18 cellular contexts compared by ENCODE assay signal in the genomic region with DNA sequence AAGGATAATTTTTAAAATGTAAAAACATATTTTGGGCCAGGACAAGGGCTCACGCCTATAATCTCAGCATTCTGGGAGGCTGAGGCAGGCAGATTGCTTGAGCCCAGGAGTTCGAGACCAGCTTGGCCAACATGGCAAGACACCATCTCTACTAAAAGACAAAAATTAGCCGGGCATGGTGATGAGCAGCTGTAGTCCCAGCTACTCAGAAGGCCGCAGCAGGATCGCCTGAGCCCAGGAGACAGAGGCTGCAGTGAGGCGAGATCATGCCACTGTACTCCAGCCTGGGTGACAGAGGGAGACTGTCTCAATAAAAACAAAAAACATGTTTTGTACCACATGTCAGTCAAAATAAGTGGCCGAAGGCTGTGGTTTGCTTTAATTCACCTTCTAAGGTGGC.
A peak's percentile ranks its signal among the peaks of the same experiment; 100 is the strongest.
DNase-seq lines count a peak whose midpoint lies in the region; ATAC-seq and TF ChIP-seq lines count a peak whose summit lies in the region.
"Had no signal": no experiment of that assay in that cellular context is flagged by ENCODE, and none has a peak within 500 bp of the region (broad histone marks: within the 10 kb centered on the region; RNA-seq: fewer than 3 reads in every experiment).

No MANE protein-coding gene starts in this region.

- H3K36me3 Mint-ChIP-seq in activated CD8-positive, alpha-beta memory T cell treated with anti-CD3 and anti-CD28 coated beads, Interleukin-2, amount 10 ng/mL, durations not matched to agents 7 days and 5 days = peaks cover 5% of the 10 kb centered on the region
- H3K36me3 Mint-ChIP-seq: mesothelial cell of epicardium had no signal

- no peak overlapping the region for H2AFZ ChIP-seq in smooth muscle cell (ENCODE audit: low read depth)

- no peaks in the 10 kb centered on the region for H3K27me3 Mint-ChIP-seq in activated CD8-positive, alpha-beta memory T cell treated with anti-CD3 and anti-CD28 coated beads, Interleukin-2, amount 10 ng/mL, durations not matched to agents 7 days and 5 days

- 92% methylated on average over 7 of the region's 7 CpGs for WGBS in smooth muscle cell (ENCODE audit: low lambda C conversion rate)

- H3K27ac ChIP-seq in RWPE1 (peak overlapping the region; percentile 76), smooth muscle cell (ENCODE audit: low read depth) (peak overlapping the region; percentile 84)
- H3K27ac ChIP-seq: prostate gland had no signal

- H3K79me2 ChIP-seq in smooth muscle cell (ENCODE audit: low read depth) = peaks cover 37% of the 10 kb centered on the region

- H4K20me1 ChIP-seq in smooth muscle cell (ENCODE audit: low read depth) = no peaks in the 10 kb centered on the region

- DNase-seq in activated CD8-positive, alpha-beta memory T cell treated with anti-CD3 and anti-CD28 coated beads, Interleukin-2, amount 10 ng/mL, durations not matched to agents 7 days and 5 days = peak; percentile 23
- no peak for DNase-seq in activated CD8-positive, alpha-beta memory T cell treated with anti-CD3 and anti-CD28 coated beads, Interleukin-2, amount 50 U/mL, for 4 hours
- DNase-seq in RWPE1 (ENCODE audit: low spot score) (no peak), head of caudate nucleus (peak in 24 of 42 donors; percentile 1 to 40 (median 9)), smooth muscle cell (lab: John Stamatoyannopoulos, UW; ENCODE audit: unreplicated experiment) (no peak), HUDEP-2 (lab: John Stamatoyannopoulos, UW; ENCODE audit: unreplicated experiment in 76 of 76) (no peak), GDM1 (lab: John Stamatoyannopoulos, UW) (no peak)
- DNase-seq: activated CD4-positive, alpha-beta T cell treated with anti-CD3 and anti-CD28 coated beads, Interleukin-2, amount 10 ng/mL, durations not matched to agents 24 days and 14 days; activated naive CD4-positive, alpha-beta T cell treated with anti-CD3 and anti-CD28 coated beads for 36 hours; MM.1S; SHP77; stimulated activated CD4-positive, alpha-beta T cell treated with anti-CD3 and anti-CD28 coated beads, Interleukin-4, amount 100 ng/mL, for 4 hours; SW 1271 had no signal

- no peak overlapping the region for H3K9ac ChIP-seq in smooth muscle cell (ENCODE audit: low read depth)

- TF ChIP-seq CTCF in RWPE1 (conservative IDR thresholded peaks at IDR 0.05; ENCODE audit: low read depth) (no peak), smooth muscle cell (IDR thresholded peaks at IDR 0.05; ENCODE audit: borderline replicate concordance, insufficient read depth, poor library complexity, severe bottlenecking) (no peak)

- H3K4me3 Mint-ChIP-seq in activated CD8-positive, alpha-beta memory T cell treated with anti-CD3 and anti-CD28 coated beads, Interleukin-2, amount 10 ng/mL, durations not matched to agents 7 days and 5 days = no peak overlapping the region
- H3K4me3 Mint-ChIP-seq: activated CD4-positive, alpha-beta T cell treated with anti-CD3 and anti-CD28 coated beads, Interleukin-2, amount 10 ng/mL, durations not matched to agents 24 days and 14 days; activated naive CD4-positive, alpha-beta T cell treated with anti-CD3 and anti-CD28 coated beads for 36 hours; mesothelial cell of epicardium; neural crest cell had no signal

- no peak for ATAC-seq in activated CD8-positive, alpha-beta memory T cell treated with anti-CD3 and anti-CD28 coated beads, Interleukin-2, amount 10 ng/mL, durations not matched to agents 7 days and 5 days
- no peak for ATAC-seq in GM18519 (IDR thresholded peaks at IDR 0.05; ENCODE audit: low FRiP score, unreplicated experiment)

- peaks cover 31% of the 10 kb centered on the region for H3K4me1 ChIP-seq in smooth muscle cell (ENCODE audit: low read depth)
- H3K4me1 ChIP-seq: prostate gland had no signal

- peaks cover 12% of the 10 kb centered on the region for H3F3A ChIP-seq in smooth muscle cell (ENCODE audit: low read depth)

- H3K4me1 Mint-ChIP-seq in activated CD8-positive, alpha-beta memory T cell treated with anti-CD3 and anti-CD28 coated beads, Interleukin-2, amount 10 ng/mL, durations not matched to agents 7 days and 5 days = peaks cover 57% of the 10 kb centered on the region

- H3K27me3 ChIP-seq in smooth muscle cell (ENCODE audit: low read depth) = no peaks in the 10 kb centered on the region
- H3K27me3 ChIP-seq: ascending aorta had no signal

- no peak overlapping the region for H3K4me3 ChIP-seq in smooth muscle cell
- H3K4me3 ChIP-seq: ascending aorta, prostate gland had no signal

- no peaks in the 10 kb centered on the region for H3K9me3 Mint-ChIP-seq in activated CD8-positive, alpha-beta memory T cell treated with anti-CD3 and anti-CD28 coated beads, Interleukin-2, amount 10 ng/mL, durations not matched to agents 7 days and 5 days (ENCODE audit: low read depth)
- H3K9me3 Mint-ChIP-seq: activated CD4-positive, alpha-beta T cell treated with anti-CD3 and anti-CD28 coated beads, Interleukin-2, amount 10 ng/mL, durations not matched to agents 24 days and 14 days; activated naive CD4-positive, alpha-beta T cell treated with anti-CD3 and anti-CD28 coated beads for 36 hours; mesothelial cell of epicardium; neural crest cell had no signal

- intact Hi-C loops in head of caudate nucleus (cut with DNase I) = no loop called here

- H3K27ac Mint-ChIP-seq in activated CD8-positive, alpha-beta memory T cell treated with anti-CD3 and anti-CD28 coated beads, Interleukin-2, amount 10 ng/mL, durations not matched to agents 7 days and 5 days = no peak overlapping the region
- H3K27ac Mint-ChIP-seq: activated naive CD4-positive, alpha-beta T cell treated with anti-CD3 and anti-CD28 coated beads for 36 hours had no signal

- CTCF ChIA-PET in activated CD8-positive, alpha-beta memory T cell treated with anti-CD3 and anti-CD28 coated beads, Interleukin-2, amount 10 ng/mL, durations not matched to agents 7 days and 5 days (lab: Charles Lee) = interaction anchor here (0.7 kb wide), 1 partner anchor 17 kb away, joined by 3 read pairs; no protein-coding TSS in a partner anchor
- CTCF ChIA-PET in RWPE1 (lab: Yijun Ruan, JAX) = interaction anchor here (0.8 kb wide), 1 partner anchor 435 kb away, joined by 9 read pairs; no protein-coding TSS in a partner anchor

- H3K36me3 ChIP-seq in smooth muscle cell (ENCODE audit: low read depth) = no peaks in the 10 kb centered on the region
- H3K36me3 ChIP-seq: ascending aorta, prostate gland had no signal

- peak overlapping the region; percentile 47 for H3K4me2 ChIP-seq in smooth muscle cell

- H3K9me3 ChIP-seq in smooth muscle cell (replicated peaks; ENCODE audit: low read depth) = no peaks in the 10 kb centered on the region
- H3K9me3 ChIP-seq: ascending aorta, prostate gland had no signal

- POLR2A ChIA-PET in RWPE1 (lab: Yijun Ruan, JAX; ENCODE audit: low non-redundant PET) = no interaction called here

Comparison
In these comparisons a context has a peak if more than half of its experiments do, and no peak if none do; other contexts are left out.
1. DNase-seq: peak in activated CD8-positive, alpha-beta memory T cell treated with anti-CD3 and anti-CD28 coated beads, Interleukin-2, amount 10 ng/mL, durations not matched to agents 7 days and 5 days (single experiment) and head of caudate nucleus (24 of 42); none in activated CD8-positive, alpha-beta memory T cell treated with anti-CD3 and anti-CD28 coated beads, Interleukin-2, amount 50 U/mL, for 4 hours (single experiment), RWPE1 (single experiment), smooth muscle cell (single experiment), HUDEP-2 (0 of 76) and GDM1 (single experiment).